Comparison of ENCODE assay signal across 8 cellular contexts in the genomic region with DNA sequence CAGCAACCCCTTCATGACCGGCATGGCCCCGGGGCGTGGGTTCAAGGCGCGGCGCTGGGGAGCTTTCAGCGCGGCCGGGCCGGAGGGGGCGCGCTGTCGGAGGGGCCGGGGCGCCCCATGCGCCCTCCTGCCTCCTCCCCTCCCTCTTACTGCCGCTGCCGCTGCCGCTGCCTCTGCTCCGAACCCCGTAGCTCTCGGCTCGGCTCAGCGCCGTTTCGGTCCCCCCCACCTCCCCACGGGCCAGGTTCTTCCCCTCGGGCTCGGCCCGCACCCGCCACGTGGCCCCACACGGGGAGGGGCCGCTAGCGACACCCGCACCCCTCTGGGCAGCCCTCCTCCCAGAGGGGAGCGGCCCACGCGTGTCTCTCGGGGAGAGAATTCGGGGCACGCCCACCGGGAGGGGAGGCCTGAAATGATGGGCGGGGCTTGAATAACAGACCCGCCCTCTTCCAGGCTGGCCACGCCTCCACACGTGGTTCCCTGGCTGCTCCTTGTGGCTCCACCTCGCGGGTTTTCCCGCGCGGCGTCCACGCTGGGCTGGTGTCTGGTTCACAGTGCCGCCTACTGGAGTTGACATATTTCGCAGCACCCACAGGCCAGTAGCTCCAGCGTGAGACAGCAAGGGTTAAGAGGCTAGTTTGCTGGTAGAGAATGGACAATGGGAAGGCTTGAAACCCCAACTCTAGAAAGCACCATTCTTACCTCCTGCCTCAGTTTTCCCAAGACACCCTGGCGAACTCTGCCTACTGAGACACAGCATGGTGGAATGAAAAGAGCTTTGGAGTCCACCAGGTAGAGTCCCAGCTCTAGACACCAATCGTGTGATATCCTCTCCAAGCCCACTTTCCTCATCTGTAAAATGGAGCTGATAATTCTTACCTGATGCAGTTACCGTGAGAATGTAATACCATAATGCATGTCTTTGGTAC. TPM values are rescaled to one million over a fixed set of nuclear protein-coding genes. Genes with fewer than 3 reads are reported as not detected.
DNase-seq lines count a peak whose midpoint lies in the region; ATAC-seq, FAIRE-seq and TF ChIP-seq lines count a peak whose summit lies in the region.

A gene (minus strand): TSS at position 221 of the 929 bp plus-strand sequence. CDS start 197 bp downstream, at position 24.

- H3K27me3 ChIP-seq in astrocyte (ENCODE audit: insufficient read depth, low read length), result peaks cover 28% of the 10 kb centered on the region
- peaks cover 54% of the 10 kb centered on the region for H3K27me3 ChIP-seq in hepatocyte

- H3K36me3 ChIP-seq in astrocyte (ENCODE audit: insufficient read depth, low read length), result no peaks in the 10 kb centered on the region
- no peaks in the 10 kb centered on the region for H3K36me3 ChIP-seq in hepatocyte (replicated peaks; ENCODE audit: insufficient read depth, low read depth)

- WGBS in hepatocyte (ENCODE audit: low lambda C conversion rate, missing lambda C conversion rate), result 8% methylated on average over 37 of the region's 60 CpGs

- H3K4me3 ChIP-seq in astrocyte (ENCODE audit: insufficient read depth, low read depth, low read length) (no peak within 1 kb of the TSS), hepatocyte (no peak within 1 kb of the TSS), retinal pigment epithelial cell (ENCODE audit: low read length) (no peak within 1 kb of the TSS)

- no peak within 1 kb of the TSS for H3K9ac ChIP-seq in astrocyte (ENCODE audit: low read length)

- H3K4me2 ChIP-seq in astrocyte (ENCODE audit: low read length) (peak within 1 kb of the TSS; percentile 32), hepatocyte (peak within 1 kb of the TSS; percentile 74)

- no peaks in the 10 kb centered on the region for H3K36me3 Mint-ChIP-seq in T-helper 2 cell treated with Interferon-gamma antibody and Interleukin-4, amounts not matched to agents 5 μg/mL and 100 μg/mL, for 36 hours (ENCODE audit: low read depth)
- H3K36me3 Mint-ChIP-seq in astrocyte (ENCODE audit: low read depth, unreplicated experiment), result no peaks in the 10 kb centered on the region

- H3K27ac ChIP-seq in astrocyte (ENCODE audit: low read depth, low read length) (no peak within 1 kb of the TSS), hepatocyte (no peak within 1 kb of the TSS)

- no peak for FAIRE-seq in astrocyte (lab: Jason Lieb, UNC)

- no peaks in the 10 kb centered on the region for H3K9me3 Mint-ChIP-seq in T-helper 2 cell treated with Interferon-gamma antibody and Interleukin-4, amounts not matched to agents 5 μg/mL and 100 μg/mL, for 36 hours
- no peaks in the 10 kb centered on the region for H3K9me3 Mint-ChIP-seq in astrocyte (ENCODE audit: unreplicated experiment)

- no peak within 1 kb of the TSS for H3K27ac Mint-ChIP-seq in T-helper 2 cell treated with Interferon-gamma antibody and Interleukin-4, amounts not matched to agents 5 μg/mL and 100 μg/mL, for 36 hours
- H3K27ac Mint-ChIP-seq in astrocyte (ENCODE audit: unreplicated experiment), result no peak within 1 kb of the TSS

- H3K4me1 ChIP-seq in astrocyte (ENCODE audit: insufficient read depth, low read length) (peaks cover 13% of the 10 kb centered on the region), hepatocyte (ENCODE audit: insufficient read depth) (peaks cover 17% of the 10 kb centered on the region)

- peak; percentile 31 for TF ChIP-seq CTCF in astrocyte (IDR thresholded peaks at IDR 0.05; ENCODE audit: insufficient read depth, low read depth, low read length)
- TF ChIP-seq CTCF in hepatocyte (IDR thresholded peaks at IDR 0.05; ENCODE audit: poor library complexity), result peak; percentile 45
- TF ChIP-seq CTCF in retinal pigment epithelial cell (conservative IDR thresholded peaks at IDR 0.05; ENCODE audit: low read depth, low read length), result peak; percentile 48

- H3K9me3 ChIP-seq in astrocyte (ENCODE audit: insufficient read depth, low read depth, low read length) (no peaks in the 10 kb centered on the region), hepatocyte (ENCODE audit: low read depth) (no peaks in the 10 kb centered on the region)

- H2AFZ ChIP-seq in astrocyte (ENCODE audit: low read depth, low read length) (no peak within 1 kb of the TSS), hepatocyte (no peak within 1 kb of the TSS)

- H4K20me1 ChIP-seq in astrocyte (ENCODE audit: insufficient read depth, low read length) (peaks cover 4% of the 10 kb centered on the region), hepatocyte (ENCODE audit: insufficient read depth, poor library complexity, severe bottlenecking) (no peaks in the 10 kb centered on the region)

- DNase-seq in C1 segment of cervical spinal cord (lab: John Stamatoyannopoulos, UW) (peak in 9 of 14 donors; percentile 8 to 68 (median 30)), NCI-H1092 treated with DMSO at 0.1 percent for 48 hours (lab: John Stamatoyannopoulos, UW) (peak; percentile 74), astrocyte (ENCODE audit: low read depth) (peak; percentile 14), hepatocyte (ENCODE audit: low spot score) (peak; percentile 69), retinal pigment epithelial cell (ENCODE audit: low read depth) (no peak), cerebellar nuclear complex (lab: John Stamatoyannopoulos, UW) (no peak)
- peak; percentile 85 for DNase-seq in T-helper 2 cell treated with Interferon-gamma antibody and Interleukin-4, amounts not matched to agents 5 μg/mL and 100 μg/mL, for 36 hours (ENCODE audit: low spot score)

- H3K79me2 ChIP-seq in astrocyte (ENCODE audit: insufficient read depth, low read length) (no peaks in the 10 kb centered on the region), hepatocyte (no peaks in the 10 kb centered on the region)

- peak within 1 kb of the TSS; percentile 48 for H3K4me3 Mint-ChIP-seq in T-helper 2 cell treated with Interferon-gamma antibody and Interleukin-4, amounts not matched to agents 5 μg/mL and 100 μg/mL, for 36 hours
- peak within 1 kb of the TSS; percentile 34 for H3K4me3 Mint-ChIP-seq in astrocyte (ENCODE audit: unreplicated experiment)

- no peaks in the 10 kb centered on the region for H3K9me2 ChIP-seq in hepatocyte (replicated peaks; ENCODE audit: insufficient read depth)

- H3K27me3 Mint-ChIP-seq in T-helper 2 cell treated with Interferon-gamma antibody and Interleukin-4, amounts not matched to agents 5 μg/mL and 100 μg/mL, for 36 hours (ENCODE audit: low read depth), result peaks cover 41% of the 10 kb centered on the region
- H3K27me3 Mint-ChIP-seq in astrocyte (ENCODE audit: low read depth, unreplicated experiment), result peaks cover 49% of the 10 kb centered on the region

- peaks cover 34% of the 10 kb centered on the region for H3K4me1 Mint-ChIP-seq in T-helper 2 cell treated with Interferon-gamma antibody and Interleukin-4, amounts not matched to agents 5 μg/mL and 100 μg/mL, for 36 hours (ENCODE audit: low read depth)
- H3K4me1 Mint-ChIP-seq in astrocyte (ENCODE audit: low read depth, unreplicated experiment), result peaks cover 8% of the 10 kb centered on the region

- ATAC-seq in GM21526 (IDR thresholded peaks at IDR 0.05; ENCODE audit: low FRiP score, unreplicated experiment), result peak; percentile 36

RNA-seq across cellular contexts. Expression of the gene that starts here (rescaled TPM):
- total RNA-seq in astrocyte (not detected in 2 replicates), hepatocyte (0.08 and 0.17 TPM in 2 replicates)
- 0.12 and 0.23 TPM in 2 replicates for polyA plus RNA-seq in hepatocyte

Comparison
In these comparisons a context has a peak if more than half of its experiments do, and no peak if none do; other contexts are left out.
1. Peak in DNase-seq and H3K4me2 ChIP-seq in astrocyte; RNA of the gene not detected or under 1 TPM.
2. Peak in DNase-seq and H3K4me2 ChIP-seq in hepatocyte; RNA of the gene not detected or under 1 TPM.
3. DNase-seq: peak in C1 segment of cervical spinal cord (9 of 14), NCI-H1092 treated with DMSO at 0.1 percent for 48 hours (single experiment) and T-helper 2 cell treated with Interferon-gamma antibody and Interleukin-4, amounts not matched to agents 5 μg/mL and 100 μg/mL, for 36 hours (single experiment); none in retinal pigment epithelial cell (single experiment) and cerebellar nuclear complex (0 of 2).
4. Peak in every context shown above with its lines, with median percentiles within 50 percentile points of each other: CTCF ChIP-seq.